15 cellular contexts compared by ENCODE assay signal in genomic region chr20:38970302-38970701, GRCh38. TPM values are rescaled to one million over a fixed set of nuclear protein-coding genes. Genes with fewer than 3 reads are reported as not detected.
DNase-seq lines count a peak whose midpoint lies in the region; ATAC-seq and TF ChIP-seq lines count a peak whose summit lies in the region.
"Had no signal": no experiment of that assay in that cellular context is flagged by ENCODE, and none has a peak within 500 bp of the region (broad histone marks: within the 10 kb centered on the region; RNA-seq: fewer than 3 reads in every experiment).

No MANE protein-coding gene starts in this region.

- WGBS in gastroesophageal sphincter (ENCODE audit: low coverage in 1 of 2), 2 donors: 17 to 43% methylated on average over 1 of the region's 1 CpG

- H3K27ac ChIP-seq in left ventricle myocardium inferior (replicated peaks) (peak overlapping the region; percentile 26), gastroesophageal sphincter (peak overlapping the region; percentile 0 to 91 (median 78))
- H3K27ac ChIP-seq: SJCRH30 had no signal

- no peak for TF ChIP-seq POLR2A in gastroesophageal sphincter (IDR thresholded peaks at IDR 0.05)

- ATAC-seq in Right ventricle myocardium inferior: no peak
- ATAC-seq in gastroesophageal sphincter: peak; percentile 57
- ATAC-seq in HG03045 (IDR thresholded peaks at IDR 0.05; ENCODE audit: unreplicated experiment): no peak

- no peaks in the 10 kb centered on the region for H3K27me3 Mint-ChIP-seq in type B pancreatic cell

- H3K4me3 Mint-ChIP-seq in type B pancreatic cell: no peak overlapping the region

- no peaks in the 10 kb centered on the region for H3K9me3 Mint-ChIP-seq in type B pancreatic cell

- H3K36me3 ChIP-seq in left ventricle myocardium inferior (peaks cover 48% of the 10 kb centered on the region), adipocyte (ENCODE audit: control insufficient read depth, insufficient read depth, low read length, severe bottlenecking) (peaks cover 22% of the 10 kb centered on the region), gastroesophageal sphincter (peaks cover 0 to 30% of the 10 kb centered on the region in 2 donors)

- H3K9me3 ChIP-seq in left ventricle myocardium inferior (replicated peaks) (no peaks in the 10 kb centered on the region), adipocyte (ENCODE audit: control insufficient read depth, low read length) (no peaks in the 10 kb centered on the region), gastroesophageal sphincter (no peaks in the 10 kb centered on the region)
- H3K9me3 ChIP-seq: SJCRH30 had no signal

- H3K4me1 Mint-ChIP-seq in type B pancreatic cell (ENCODE audit: unreplicated experiment): peaks cover 15% of the 10 kb centered on the region

- DNase-seq in left ventricle myocardium inferior (no peak), Right ventricle myocardium inferior (ENCODE audit: missing footprints) (no peak), adipocyte (ENCODE audit: low read depth) (peak; percentile 47), type B pancreatic cell (ENCODE audit: extremely low spot score, unreplicated experiment) (no peak), NCI-H524 treated with DMSO at 0.1 percent for 48 hours (lab: John Stamatoyannopoulos, UW) (no peak), C1 segment of cervical spinal cord (lab: John Stamatoyannopoulos, UW) (no peak)
- DNase-seq: activated CD4-positive, alpha-beta T cell treated with anti-CD3 and anti-CD28 coated beads for 1 hour; AML-193; hippocampal formation; midbrain; MM.1S; NCI-H446; SJCRH30 had no signal

- H3K27me3 ChIP-seq in left ventricle myocardium inferior (ENCODE audit: low read depth): no peaks in the 10 kb centered on the region
- no peaks in the 10 kb centered on the region for H3K27me3 ChIP-seq in adipocyte (replicated peaks; ENCODE audit: control insufficient read depth, insufficient read depth, low read length)
- H3K27me3 ChIP-seq in gastroesophageal sphincter: no peaks in the 10 kb centered on the region
- H3K27me3 ChIP-seq: SJCRH30 had no signal

- no peak overlapping the region for H3K9ac ChIP-seq in adipocyte (ENCODE audit: low read length)

- H3K4me1 ChIP-seq in left ventricle myocardium inferior (peaks cover 49% of the 10 kb centered on the region), adipocyte (ENCODE audit: control insufficient read depth, insufficient read depth, low read length) (peaks cover 30% of the 10 kb centered on the region), gastroesophageal sphincter (peaks cover 3 to 90% (median 6%) of the 10 kb centered on the region in 3 donors)
- H3K4me1 ChIP-seq: SJCRH30 had no signal

- TF ChIP-seq CTCF in left ventricle myocardium inferior (IDR thresholded peaks at IDR 0.05; ENCODE audit: borderline replicate concordance) (no peak), gastroesophageal sphincter (IDR thresholded peaks at IDR 0.05) (no peak), type B pancreatic cell (conservative IDR thresholded peaks at IDR 0.05) (no peak)

- TF ChIP-seq EP300 in gastroesophageal sphincter (IDR thresholded peaks at IDR 0.05): no peak

- peaks cover 10% of the 10 kb centered on the region for H3K36me3 Mint-ChIP-seq in type B pancreatic cell

- no peak overlapping the region for H3K4me3 ChIP-seq in left ventricle myocardium inferior
- H3K4me3 ChIP-seq in adipocyte (ENCODE audit: low read length): no peak overlapping the region
- H3K4me3 ChIP-seq in gastroesophageal sphincter: no peak overlapping the region
- H3K4me3 ChIP-seq: SJCRH30 had no signal

- intact Hi-C loops in left ventricle myocardium inferior (cut with micrococcal nuclease) (no loop called here), Right ventricle myocardium inferior (cut with DNase I) (no loop called here)

- peak overlapping the region; percentile 27 for H3K27ac Mint-ChIP-seq in type B pancreatic cell

RNA-seq across cellular contexts. Expression of gene DHX35, which starts 8.2 kb away (rescaled TPM):
- total RNA-seq in left ventricle myocardium inferior: 15.8 TPM
- total RNA-seq in Right ventricle myocardium inferior: 11.0 TPM
- total RNA-seq in gastroesophageal sphincter: 10 to 100 TPM; 23.0 to 34.1 (median 25.6) TPM
- 7.1 and 14.0 TPM in 2 replicates for total RNA-seq in type B pancreatic cell (ENCODE audit: low replicate concordance)

RNA-seq across cellular contexts. Expression of gene FAM83D, which starts 44.1 kb away (rescaled TPM):
- total RNA-seq in left ventricle myocardium inferior (0.77 TPM), Right ventricle myocardium inferior (0.49 TPM), gastroesophageal sphincter (100 to 1,000 TPM in 3 of 4 donors, 10 to 100 TPM in 1; 62.7 to 240 (median 158) TPM), type B pancreatic cell (ENCODE audit: low replicate concordance) (11.7 and 23.1 TPM in 2 replicates)
